In genomic region chr11:103384652-103385051, GRCh38 we compare ENCODE assay signal across 31 cellular contexts.
DNase-seq lines count a peak whose midpoint lies in the region; ATAC-seq, FAIRE-seq and TF ChIP-seq lines count a peak whose summit lies in the region.
"Had no signal": no experiment of that assay in that cellular context is flagged by ENCODE, and none has a peak within 500 bp of the region (broad histone marks: within the 10 kb centered on the region; RNA-seq: fewer than 3 reads in every experiment).

No MANE protein-coding gene starts in this region.

- TF ChIP-seq RAD21 in SK-N-SH (IDR thresholded peaks at IDR 0.05; ENCODE audit: low read length), result no peak

- no peaks in the 10 kb centered on the region for H3K9me1 ChIP-seq in endothelial cell of umbilical vein (replicated peaks; ENCODE audit: control insufficient read depth, extremely low read depth, insufficient read depth, low read length)

- H3K36me3 ChIP-seq in SK-N-SH (replicated peaks in 1 of 2; ENCODE audit: control insufficient read depth in 1 of 2, insufficient read depth in 2 of 2, low read length in 1 of 2) (peaks cover 0 to 4% of the 10 kb centered on the region in 2 experiments), endothelial cell of umbilical vein (ENCODE audit: control insufficient read depth in 2 of 2, extremely low read depth in 1 of 2, insufficient read depth in 2 of 2, low read length in 2 of 2) (no peaks in the 10 kb centered on the region), mesenchymal stem cell (ENCODE audit: control insufficient read depth in 1 of 2, insufficient read depth in 2 of 2, low read depth in 1 of 2, low read length in 2 of 2) (no peaks in the 10 kb centered on the region)
- H3K36me3 ChIP-seq: BLaER1, cardiac muscle cell, colonic mucosa, gastrocnemius medialis, ovary, upper lobe of left lung had no signal

- H3K9me3 Mint-ChIP-seq in HFFc6, result no peaks in the 10 kb centered on the region
- H3K9me3 Mint-ChIP-seq: activated CD4-positive, alpha-beta memory T cell treated with anti-CD3 and anti-CD28 coated beads, Interleukin-2, amount 10 ng/mL, durations not matched to agents 7 days and 5 days; activated T-helper 17 cell treated with anti-CD3 and anti-CD28 coated beads, Interleukin-2, amount 50 U/mL, for 72 hours had no signal

- peaks cover 7% of the 10 kb centered on the region for H3F3A ChIP-seq in SK-N-SH (replicated peaks; ENCODE audit: insufficient read depth)

- CTCF ChIA-PET in SK-N-SH (lab: Yijun Ruan, JAX), result no interaction called here
- CTCF ChIA-PET in endothelial cell of umbilical vein (lab: Charles Lee), result interaction anchor here (0.8 kb wide), 1 partner anchor 14 kb away, joined by 3 read pairs; no protein-coding TSS in a partner anchor

- H3K27ac Mint-ChIP-seq in HFFc6, result peak overlapping the region; percentile 56
- H3K27ac Mint-ChIP-seq: activated CD4-positive, alpha-beta memory T cell treated with anti-CD3 and anti-CD28 coated beads, Interleukin-2, amount 10 ng/mL, durations not matched to agents 7 days and 5 days; activated T-helper 17 cell treated with anti-CD3 and anti-CD28 coated beads, Interleukin-2, amount 50 U/mL, for 72 hours; nephron progenitor cell; stimulated activated naive B cell treated with anti-CD40 and anti-IgM and Interleukin-4, amounts not matched to agents 10 μg/mL and 1 μg/mL and 100 μg/mL, for 72 hours had no signal

- H3K27ac ChIP-seq in SK-N-SH (ENCODE audit: low read depth in 2 of 2, low read length in 1 of 2) (peak overlapping the region in 1 of 2 experiments; percentile 72; a peak in 2 of 4 replicates), endothelial cell of umbilical vein (ENCODE audit: insufficient read depth, low read depth, low read length) (no peak overlapping the region), mesenchymal stem cell (ENCODE audit: low read length, poor library complexity, severe bottlenecking) (no peak overlapping the region)
- H3K27ac ChIP-seq: BLaER1, cardiac muscle cell, colonic mucosa, gastrocnemius medialis, ovary, skin epidermis, upper lobe of left lung had no signal

- ATAC-seq in GM21825 (IDR thresholded peaks at IDR 0.05; ENCODE audit: unreplicated experiment), result no peak
- ATAC-seq: activated T-helper 17 cell treated with anti-CD3 and anti-CD28 coated beads, Interleukin-2, amount 50 U/mL, for 72 hours; gastrocnemius medialis; HCT116; left cardiac atrium; stimulated activated naive B cell treated with anti-CD40 and anti-IgM and Interleukin-4, amounts not matched to agents 10 μg/mL and 1 μg/mL and 100 μg/mL, for 72 hours had no signal

- H3K9me2 ChIP-seq in SK-N-SH, result no peaks in the 10 kb centered on the region

- no peak overlapping the region for H2BK12ac ChIP-seq in mesenchymal stem cell (ENCODE audit: low read length in 2 of 2)

- no peak overlapping the region for H2BK15ac ChIP-seq in mesenchymal stem cell (ENCODE audit: low read depth, poor library complexity, severe bottlenecking)

- H3K23ac ChIP-seq in mesenchymal stem cell (ENCODE audit: low read length in 2 of 2), result no peak overlapping the region

- H2AK5ac ChIP-seq in mesenchymal stem cell (ENCODE audit: low read length, severe bottlenecking), result no peak overlapping the region

- H2AFZ ChIP-seq in SK-N-SH (ENCODE audit: low read depth) (0 out of 2 replicates have a peak overlapping the region, but pooled peaks have one; percentile 3), endothelial cell of umbilical vein (ENCODE audit: low read depth, low read length) (peak overlapping the region; percentile 39), mesenchymal stem cell (ENCODE audit: low read depth, low read length) (no peak overlapping the region)

- no peak overlapping the region for H2BK5ac ChIP-seq in mesenchymal stem cell (ENCODE audit: low read depth, low read length, poor library complexity, severe bottlenecking)

- no peaks in the 10 kb centered on the region for H3K27me3 ChIP-seq in SK-N-SH (ENCODE audit: insufficient read depth)
- H3K27me3 ChIP-seq in endothelial cell of umbilical vein (ENCODE audit: control insufficient read depth in 2 of 2, insufficient read depth in 2 of 2, low read length in 2 of 2), result no peaks in the 10 kb centered on the region
- no peaks in the 10 kb centered on the region for H3K27me3 ChIP-seq in mesenchymal stem cell (ENCODE audit: control insufficient read depth in 1 of 2, insufficient read depth in 1 of 2, low read length in 2 of 2)
- H3K27me3 ChIP-seq: BLaER1, cardiac muscle cell, colonic mucosa, gastrocnemius medialis, ovary, upper lobe of left lung had no signal

- no peak for FAIRE-seq in endothelial cell of umbilical vein (lab: Jason Lieb, UNC)

- H4K8ac ChIP-seq in mesenchymal stem cell (ENCODE audit: low read length), result no peak overlapping the region

- no peak overlapping the region for H3K18ac ChIP-seq in mesenchymal stem cell (ENCODE audit: low read depth in 1 of 2, low read length in 2 of 2)

- BruUV-seq in endothelial cell of umbilical vein (replicated peaks; lab: Mats Ljungman, UMichigan), result no TSS peak

- H3K14ac ChIP-seq in mesenchymal stem cell (ENCODE audit: low read length in 2 of 2), result no peak overlapping the region

- H3K4me3 ChIP-seq in SK-N-SH (ENCODE audit: low read depth in 2 of 2, low read length in 1 of 2) (peak overlapping the region in 1 of 2 experiments; percentile 17; a peak in 2 of 4 replicates), endothelial cell of umbilical vein (replicated peaks in 1 of 3; ENCODE audit: insufficient read depth in 1 of 3, low read depth in 1 of 3, low read length in 3 of 3) (no peak overlapping the region), mesenchymal stem cell (ENCODE audit: insufficient read depth in 1 of 2, low read depth in 1 of 2, low read length in 2 of 2) (peak overlapping the region in 1 of 2 experiments; percentile 51)
- H3K4me3 ChIP-seq: BLaER1, cardiac muscle cell, colonic mucosa, gastrocnemius medialis, lung, ovary, skin epidermis, upper lobe of left lung had no signal

- no peaks in the 10 kb centered on the region for H3K27me3 Mint-ChIP-seq in HFFc6 (ENCODE audit: insufficient read depth)
- H3K27me3 Mint-ChIP-seq: activated CD4-positive, alpha-beta memory T cell treated with anti-CD3 and anti-CD28 coated beads, Interleukin-2, amount 10 ng/mL, durations not matched to agents 7 days and 5 days; activated T-helper 17 cell treated with anti-CD3 and anti-CD28 coated beads, Interleukin-2, amount 50 U/mL, for 72 hours; stimulated activated naive B cell treated with anti-CD40 and anti-IgM and Interleukin-4, amounts not matched to agents 10 μg/mL and 1 μg/mL and 100 μg/mL, for 72 hours had no signal

- dilution Hi-C loops in endothelial cell of umbilical vein (cut with MboI; ENCODE audit: extremely low pct_ligation_motif_present, low sequenced_read_pairs), result no loop called here

- DNase-seq in HFFc6 (no peak), SK-N-SH (no peak), endothelial cell of umbilical vein (ENCODE audit: low read depth, low spot score) (peak; percentile 23), mesenchymal stem cell (peak; percentile 30), NCI-H128 (lab: John Stamatoyannopoulos, UW; ENCODE audit: unreplicated experiment) (no peak), cerebellum (ENCODE audit: low spot score) (no peak), RPMI8226 (no peak)
- DNase-seq: activated CD4-positive, alpha-beta memory T cell treated with anti-CD3 and anti-CD28 coated beads, Interleukin-2, amount 10 ng/mL, durations not matched to agents 7 days and 5 days; activated CD8-positive, alpha-beta memory T cell treated with anti-CD3 and anti-CD28 coated beads, Interleukin-2, amount 50 U/mL, for 48 hours; activated naive CD4-positive, alpha-beta T cell treated with anti-CD3 and anti-CD28 coated beads, Interleukin-2, amount 50 U/mL, for 16 hours; anterior cingulate cortex; colonic mucosa; DMS53; effector CD8-positive, alpha-beta T cell; gastrocnemius medialis; left cardiac atrium; NCI-H1092 treated with DMSO at 0.1 percent for 48 hours; NCI-H187; nephron progenitor cell; ovary; retina; stimulated activated naive B cell treated with anti-CD40 and anti-IgM and Interleukin-4, amounts not matched to agents 10 μg/mL and 1 μg/mL and 100 μg/mL, for 72 hours; substantia nigra; upper lobe of left lung had no signal

- H3K79me1 ChIP-seq in mesenchymal stem cell (replicated peaks; ENCODE audit: low read length, poor library complexity, severe bottlenecking), result no peaks in the 10 kb centered on the region

- H3K4me1 Mint-ChIP-seq in HFFc6 (ENCODE audit: low read depth), result peaks cover 30% of the 10 kb centered on the region
- H3K4me1 Mint-ChIP-seq: nephron progenitor cell; stimulated activated naive B cell treated with anti-CD40 and anti-IgM and Interleukin-4, amounts not matched to agents 10 μg/mL and 1 μg/mL and 100 μg/mL, for 72 hours had no signal

- no peak for TF ChIP-seq EP300 in SK-N-SH (IDR thresholded peaks at IDR 0.05; ENCODE audit: borderline replicate concordance in 1 of 2, low read depth in 1 of 2, low read length in 1 of 2)

- peaks cover 0 to 5% of the 10 kb centered on the region in 2 experiments; a peak in 2 of 4 replicates for H3K4me1 ChIP-seq in SK-N-SH (ENCODE audit: control insufficient read depth in 1 of 2, insufficient read depth in 2 of 2, low read depth in 1 of 2, low read length in 1 of 2)
- no peaks in the 10 kb centered on the region for H3K4me1 ChIP-seq in endothelial cell of umbilical vein (ENCODE audit: control insufficient read depth, extremely low read depth, insufficient read depth, low read length)
- H3K4me1 ChIP-seq in mesenchymal stem cell (ENCODE audit: control insufficient read depth, insufficient read depth, low read depth, low read length), result no peaks in the 10 kb centered on the region
- H3K4me1 ChIP-seq: BLaER1, colonic mucosa, gastrocnemius medialis, upper lobe of left lung had no signal

- no peak overlapping the region for H2BK120ac ChIP-seq in mesenchymal stem cell (ENCODE audit: low read depth, low read length)

- H3K36me3 Mint-ChIP-seq in HFFc6 (ENCODE audit: low read depth), result peaks cover 14% of the 10 kb centered on the region
- H3K36me3 Mint-ChIP-seq: stimulated activated naive B cell treated with anti-CD40 and anti-IgM and Interleukin-4, amounts not matched to agents 10 μg/mL and 1 μg/mL and 100 μg/mL, for 72 hours had no signal

- intact Hi-C loops in endothelial cell of umbilical vein (cut with micrococcal nuclease), result no loop called here

- H3K9ac ChIP-seq in SK-N-SH (peak overlapping the region; percentile 33), endothelial cell of umbilical vein (replicated peaks; ENCODE audit: extremely low read depth, insufficient read depth, low read length) (no peak overlapping the region), mesenchymal stem cell (ENCODE audit: low read length) (peak overlapping the region; percentile 66)
- H3K9ac ChIP-seq: BLaER1 had no signal

- H4K20me1 ChIP-seq in SK-N-SH (ENCODE audit: insufficient read depth) (no peaks in the 10 kb centered on the region), endothelial cell of umbilical vein (replicated peaks; ENCODE audit: control insufficient read depth, extremely low read depth, insufficient read depth, low read length) (no peaks in the 10 kb centered on the region)
- H4K20me1 ChIP-seq: BLaER1 had no signal

- no peak for TF ChIP-seq CTCF in HFFc6 (IDR thresholded peaks at IDR 0.05)
- TF ChIP-seq CTCF in SK-N-SH (IDR thresholded peaks at IDR 0.05), result no peak
- no peak for TF ChIP-seq CTCF in endothelial cell of umbilical vein (IDR thresholded peaks at IDR 0.05; ENCODE audit: extremely low read depth in 1 of 2, insufficient read depth in 1 of 2, low read depth in 1 of 2, low read length in 2 of 2)

- H3K4me2 ChIP-seq in SK-N-SH (peak overlapping the region; percentile 51), endothelial cell of umbilical vein (ENCODE audit: insufficient read depth, low read length) (peak overlapping the region; percentile 59), mesenchymal stem cell (ENCODE audit: low read length, poor library complexity, severe bottlenecking) (no peak overlapping the region)
- H3K4me2 ChIP-seq: BLaER1 had no signal

- POLR2A ChIA-PET in SK-N-SH (lab: Yijun Ruan, JAX), result no interaction called here
- POLR2A ChIA-PET in endothelial cell of umbilical vein (lab: Charles Lee), result no interaction called here

- peak overlapping the region; percentile 77 for H3K4me3 Mint-ChIP-seq in HFFc6
- H3K4me3 Mint-ChIP-seq: activated CD4-positive, alpha-beta memory T cell treated with anti-CD3 and anti-CD28 coated beads, Interleukin-2, amount 10 ng/mL, durations not matched to agents 7 days and 5 days; activated T-helper 17 cell treated with anti-CD3 and anti-CD28 coated beads, Interleukin-2, amount 50 U/mL, for 72 hours; nephron progenitor cell; stimulated activated naive B cell treated with anti-CD40 and anti-IgM and Interleukin-4, amounts not matched to agents 10 μg/mL and 1 μg/mL and 100 μg/mL, for 72 hours had no signal

- no peak for TF ChIP-seq POLR2A in endothelial cell of umbilical vein (IDR thresholded peaks at IDR 0.05; ENCODE audit: low read depth, low read length)

- H3K79me2 ChIP-seq in SK-N-SH (ENCODE audit: insufficient read depth) (no peaks in the 10 kb centered on the region), endothelial cell of umbilical vein (ENCODE audit: control insufficient read depth, insufficient read depth, low read length) (no peaks in the 10 kb centered on the region)

- H3K9me3 ChIP-seq in SK-N-SH (no peaks in the 10 kb centered on the region), endothelial cell of umbilical vein (replicated peaks; ENCODE audit: control insufficient read depth, insufficient read depth, low read length) (no peaks in the 10 kb centered on the region), mesenchymal stem cell (ENCODE audit: control insufficient read depth, low read length) (no peaks in the 10 kb centered on the region)
- H3K9me3 ChIP-seq: BLaER1, colonic mucosa, gastrocnemius medialis, ovary, upper lobe of left lung had no signal

- H3K4ac ChIP-seq in mesenchymal stem cell (ENCODE audit: low read depth in 1 of 2, low read length in 2 of 2), result no peak overlapping the region

- no peak overlapping the region for H4K91ac ChIP-seq in mesenchymal stem cell (ENCODE audit: low read length)

Comparison
In these comparisons a context has a peak if more than half of its experiments do, and no peak if none do; other contexts are left out.
1. DNase-seq: peak in endothelial cell of umbilical vein (single experiment) and mesenchymal stem cell (single experiment); none in HFFc6 (single experiment), SK-N-SH (single experiment), NCI-H128 (single experiment), cerebellum (single experiment) and RPMI8226 (single experiment).